8 cellular contexts compared by ENCODE assay signal in the genomic region with DNA sequence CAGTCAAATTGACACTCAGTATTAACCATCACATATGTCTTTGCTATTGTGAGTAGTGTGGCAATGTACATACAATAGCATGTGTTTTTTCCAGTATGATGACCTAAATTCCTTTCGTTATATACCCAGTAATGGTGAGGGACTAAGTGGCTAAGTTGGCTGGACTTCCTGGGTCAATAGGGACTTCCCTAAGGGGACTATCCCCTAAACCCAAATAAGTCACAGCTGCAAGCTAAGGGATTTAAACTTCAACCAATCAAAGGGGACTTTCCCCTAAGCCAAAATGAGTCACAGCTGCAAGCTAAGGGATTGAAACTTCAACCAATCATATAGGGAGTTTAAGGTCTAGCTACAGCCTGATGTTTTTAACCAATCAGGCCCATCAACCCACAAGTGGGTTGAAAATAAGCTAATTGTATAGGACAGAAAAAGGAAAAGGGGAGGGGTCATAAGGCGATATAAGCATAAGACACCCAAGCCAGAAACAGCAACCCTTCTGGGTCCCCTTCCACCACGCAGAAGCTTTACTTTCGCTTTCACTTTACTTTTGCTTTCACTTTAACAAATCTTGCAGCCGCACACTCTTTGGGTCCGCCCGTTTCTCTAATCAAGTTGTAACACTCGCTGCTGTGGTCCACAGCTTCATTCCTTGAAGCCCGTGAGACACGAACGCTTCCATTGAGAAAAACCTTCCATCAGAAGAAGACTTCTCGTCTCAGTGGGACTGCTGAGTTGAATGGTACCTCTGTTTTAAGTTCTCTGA.
DNase-seq lines count a peak whose midpoint lies in the region; ATAC-seq and TF ChIP-seq lines count a peak whose summit lies in the region.

No MANE protein-coding gene starts in this region.

- H3K36me3 Mint-ChIP-seq in activated T-cell treated with anti-CD3 and anti-CD28 coated beads, Interleukin-2, amount 50 U/mL, for 4 hours (ENCODE audit: insufficient read depth), result peaks cover 7% of the 10 kb centered on the region

- H3K9ac ChIP-seq in BLaER1 treated with 17β-estradiol and CSF1 and Interleukin-3, amounts not matched to agents 10 nM and 100 nM, result peak overlapping the region; percentile 63 to 82 (median 76)

- DNase-seq in OCI-M1 (lab: John Stamatoyannopoulos, UW), result peak; percentile 97
- peak; percentile 36 for DNase-seq in activated T-cell treated with anti-CD3 and anti-CD28 coated beads, Interleukin-2, amount 50 U/mL, for 4 hours
- peak; percentile 50 for DNase-seq in globus pallidus (ENCODE audit: low spot score)
- DNase-seq in stimulated activated CD4-positive, alpha-beta T cell treated with anti-CD3 and anti-CD28 coated beads, Interleukin-1b, Interleukin-23, amount 100 ng/mL, for 4 hours (ENCODE audit: low read depth in 2 of 2), result peak; percentile 17 to 44
- DNase-seq in prostate gland (ENCODE audit: low spot score), result no peak

- H3K4me2 ChIP-seq in BLaER1 treated with 17β-estradiol and CSF1 and Interleukin-3, amounts not matched to agents 10 nM and 100 nM, result peak overlapping the region; percentile 71 to 94 (median 78)

- H3K27ac ChIP-seq in BLaER1 treated with 17β-estradiol and CSF1 and Interleukin-3, amounts not matched to agents 10 nM and 100 nM, result peak overlapping the region; percentile 46 to 87 (median 77); a peak in 21 of 22 replicates
- no peak overlapping the region for H3K27ac ChIP-seq in prostate gland

- H3K9me3 ChIP-seq in BLaER1 treated with 17β-estradiol and CSF1 and Interleukin-3, amounts not matched to agents 10 nM and 100 nM (replicated peaks in 1 of 11), result peaks cover 17 to 25% (median 21%) of the 10 kb centered on the region in 11 experiments
- no peaks in the 10 kb centered on the region for H3K9me3 ChIP-seq in prostate gland

- H3K4me3 ChIP-seq in BLaER1 treated with 17β-estradiol and CSF1 and Interleukin-3, amounts not matched to agents 10 nM and 100 nM, result peak overlapping the region; percentile 56 to 76 (median 68)
- H3K4me3 ChIP-seq in prostate gland, result no peak overlapping the region

- no peaks in the 10 kb centered on the region for H3K36me3 ChIP-seq in BLaER1 treated with 17β-estradiol and CSF1 and Interleukin-3, amounts not matched to agents 10 nM and 100 nM
- no peaks in the 10 kb centered on the region for H3K36me3 ChIP-seq in prostate gland

- H3K4me1 Mint-ChIP-seq in activated T-cell treated with anti-CD3 and anti-CD28 coated beads, Interleukin-2, amount 50 U/mL, for 4 hours (ENCODE audit: low read depth), result peaks cover 39% of the 10 kb centered on the region

- no peaks in the 10 kb centered on the region for H3K27me3 ChIP-seq in BLaER1 treated with 17β-estradiol and CSF1 and Interleukin-3, amounts not matched to agents 10 nM and 100 nM
- H3K27me3 ChIP-seq in prostate gland (replicated peaks; ENCODE audit: insufficient read depth), result no peaks in the 10 kb centered on the region

- intact Hi-C loops in prostate gland (cut with DNase I), result no loop called here

- no peak for TF ChIP-seq POLR2A in prostate gland (IDR thresholded peaks at IDR 0.05)

- WGBS in prostate gland, result 80% methylated on average over 12 of the region's 12 CpGs

- H3K4me3 Mint-ChIP-seq in activated T-cell treated with anti-CD3 and anti-CD28 coated beads, Interleukin-2, amount 50 U/mL, for 4 hours, result peak overlapping the region; percentile 86

- H3K27me3 Mint-ChIP-seq in activated T-cell treated with anti-CD3 and anti-CD28 coated beads, Interleukin-2, amount 50 U/mL, for 4 hours (ENCODE audit: low read depth), result no peaks in the 10 kb centered on the region

- H3K9me3 Mint-ChIP-seq in activated T-cell treated with anti-CD3 and anti-CD28 coated beads, Interleukin-2, amount 50 U/mL, for 4 hours, result peaks cover 14% of the 10 kb centered on the region

- peaks cover 9 to 14% (median 13%) of the 10 kb centered on the region in 10 experiments for H3K4me1 ChIP-seq in BLaER1 treated with 17β-estradiol and CSF1 and Interleukin-3, amounts not matched to agents 10 nM and 100 nM
- H3K4me1 ChIP-seq in prostate gland (replicated peaks), result no peaks in the 10 kb centered on the region

- TF ChIP-seq CTCF in prostate gland (IDR thresholded peaks at IDR 0.05), result no peak

- no peaks in the 10 kb centered on the region for H4K20me1 ChIP-seq in BLaER1 treated with 17β-estradiol and CSF1 and Interleukin-3, amounts not matched to agents 10 nM and 100 nM

- ATAC-seq in GM19035 (IDR thresholded peaks at IDR 0.05; ENCODE audit: unreplicated experiment) (peak; percentile 90), HG03196 (IDR thresholded peaks at IDR 0.05; ENCODE audit: unreplicated experiment) (peak; percentile 95)
- peak; percentile 85 to 91 for ATAC-seq in activated T-cell treated with anti-CD3 and anti-CD28 coated beads, Interleukin-2, amount 50 U/mL, for 4 hours

Comparison
In these comparisons a context has a peak if more than half of its experiments do, and no peak if none do; other contexts are left out.
1. H3K27ac ChIP-seq: peak in BLaER1 treated with 17β-estradiol and CSF1 and Interleukin-3, amounts not matched to agents 10 nM and 100 nM (11 of 11); none in prostate gland (0 of 2).
2. H3K4me3 ChIP-seq: peak in BLaER1 treated with 17β-estradiol and CSF1 and Interleukin-3, amounts not matched to agents 10 nM and 100 nM (10 of 10); none in prostate gland (0 of 2).
3. Peak in every context shown above with its lines, with median percentiles within 50 percentile points of each other: ATAC-seq.